ENCODE assay signal across 28 cellular contexts in genomic region chr1:91026320-91026719, GRCh38. TPM values are rescaled to one million over a fixed set of nuclear protein-coding genes. Genes with fewer than 3 reads are reported as not detected.
DNase-seq lines count a peak whose midpoint lies in the region; ATAC-seq, FAIRE-seq and TF ChIP-seq lines count a peak whose summit lies in the region.
"Had no signal": no experiment of that assay in that cellular context is flagged by ENCODE, and none has a peak within 500 bp of the region (broad histone marks: within the 10 kb centered on the region; RNA-seq: fewer than 3 reads in every experiment).

No MANE protein-coding gene starts in this region.

- no peak for TF ChIP-seq CTCF in GM13977 (IDR thresholded peaks at IDR 0.05; ENCODE audit: extremely low read depth, insufficient read depth, missing control alignments)
- no peak for TF ChIP-seq CTCF in WTC11 (IDR thresholded peaks at IDR 0.05)
- no peak for TF ChIP-seq CTCF in kidney (IDR thresholded peaks at IDR 0.05; ENCODE audit: borderline replicate concordance, extremely low read depth, insufficient read depth)

- H3K9ac ChIP-seq in kidney (ENCODE audit: low read length in 2 of 2) = no peak overlapping the region

- H3K4me3 Mint-ChIP-seq in WTC11 = no peak overlapping the region
- H3K4me3 Mint-ChIP-seq: CD14-positive monocyte; natural killer cell treated with Interleukin-12 subunit alpha and Interleukin-12 subunit beta and Interleukin-15 and Interleukin-18, amount 100 ng/mL, for 72 hours; stimulated activated memory B cell treated with anti-CD40 and anti-IgM and Interleukin-4, amounts not matched to agents 10 μg/mL and 1 μg/mL and 100 μg/mL, for 72 hours had no signal

- DNase-seq in COLO668 (lab: John Stamatoyannopoulos, UW; ENCODE audit: unreplicated experiment) (peak; percentile 36), GM13977 (ENCODE audit: low spot score) (peak; percentile 35), WTC11 (ENCODE audit: low spot score) (no peak), medulla oblongata (ENCODE audit: extremely low spot score) (no peak), kidney (no peak), AG08396 (ENCODE audit: low spot score) (no peak)
- DNase-seq: activated CD4-positive, alpha-beta T cell treated with anti-CD3 and anti-CD28 coated beads, Interleukin-2, amount 50 U/mL, for 48 hours; activated T-cell treated with anti-CD3 and anti-CD28 coated beads for 4 hours; adrenal gland; DMS 273 treated with DMSO at 0.1 percent for 48 hours; GDM1; glutamatergic neuron; GOT3; left colon; midbrain; NCI-H2227 treated with DMSO at 0.1 percent for 48 hours; pancreas; testis had no signal

- CTCF ChIA-PET in WTC11 (lab: Charles Lee) = interaction anchor here (1.0 to 2.4 kb wide), 4 partner anchors 12 to 296 kb away, joined by 3 to 7 read pairs (median 4); no protein-coding TSS in a partner anchor

- H3K4me1 Mint-ChIP-seq in WTC11 = peaks cover 12% of the 10 kb centered on the region

- H3K36me3 Mint-ChIP-seq in WTC11 = no peaks in the 10 kb centered on the region
- H3K36me3 Mint-ChIP-seq: CD14-positive monocyte; natural killer cell treated with Interleukin-12 subunit alpha and Interleukin-12 subunit beta and Interleukin-15 and Interleukin-18, amount 100 ng/mL, for 72 hours; stimulated activated memory B cell treated with anti-CD40 and anti-IgM and Interleukin-4, amounts not matched to agents 10 μg/mL and 1 μg/mL and 100 μg/mL, for 72 hours had no signal

- H3K4me1 ChIP-seq in kidney (ENCODE audit: control insufficient read depth in 1 of 2, insufficient read depth in 1 of 2, low read depth in 1 of 2, low read length in 2 of 2) = peaks cover 0 to 5% of the 10 kb centered on the region in 2 donors
- H3K4me1 ChIP-seq: breast epithelium, testis had no signal

- FAIRE-seq in kidney (lab: Jason Lieb, UNC) = no peak
- FAIRE-seq: HTR-8/SVneo, pancreas had no signal

- H3K27ac Mint-ChIP-seq in WTC11 = no peak overlapping the region
- H3K27ac Mint-ChIP-seq: natural killer cell treated with Interleukin-12 subunit alpha and Interleukin-12 subunit beta and Interleukin-15 and Interleukin-18, amount 100 ng/mL, for 72 hours had no signal

- in situ Hi-C loops in GM13977 (cut with MboI; ENCODE audit: low pct_unique_long_range_greater_than_20kb, low sequenced_read_pairs, unreplicated experiment) = no loop called here

- no peaks in the 10 kb centered on the region for H3K9me3 ChIP-seq in kidney (ENCODE audit: control insufficient read depth in 1 of 2, low read length in 2 of 2)
- H3K9me3 ChIP-seq: adrenal gland, breast epithelium, pancreas, SJSA1, testis had no signal

- no peak overlapping the region for H3K4me3 ChIP-seq in kidney (ENCODE audit: low read length in 2 of 2)
- H3K4me3 ChIP-seq: adrenal gland, breast epithelium, coronary artery, pancreas, SJSA1, testis had no signal

- POLR2A ChIA-PET in WTC11 (lab: Charles Lee) = interaction anchor here (0.6 kb wide), 1 partner anchor 73 kb away, joined by 3 read pairs; no protein-coding TSS in a partner anchor

- no peaks in the 10 kb centered on the region for H3K9me3 Mint-ChIP-seq in WTC11
- H3K9me3 Mint-ChIP-seq: CD14-positive monocyte; natural killer cell treated with Interleukin-12 subunit alpha and Interleukin-12 subunit beta and Interleukin-15 and Interleukin-18, amount 100 ng/mL, for 72 hours; stimulated activated memory B cell treated with anti-CD40 and anti-IgM and Interleukin-4, amounts not matched to agents 10 μg/mL and 1 μg/mL and 100 μg/mL, for 72 hours had no signal

- no peaks in the 10 kb centered on the region for H3K36me3 ChIP-seq in kidney (ENCODE audit: control insufficient read depth in 1 of 2, insufficient read depth in 2 of 2, low read length in 2 of 2)
- H3K36me3 ChIP-seq: adrenal gland, breast epithelium, pancreas had no signal

- H3K27me3 Mint-ChIP-seq in WTC11 (ENCODE audit: low read depth) = no peaks in the 10 kb centered on the region

- no peak overlapping the region for H3K27ac ChIP-seq in kidney (ENCODE audit: low read depth in 2 of 2, low read length in 2 of 2)
- H3K27ac ChIP-seq: adrenal gland, breast epithelium, coronary artery, pancreas, SJSA1, testis had no signal

- ATAC-seq in HG02885 (IDR thresholded peaks at IDR 0.05; ENCODE audit: poor library complexity, unreplicated experiment) (peak; percentile 28), WTC11 (no peak), GM18505 (IDR thresholded peaks at IDR 0.05; ENCODE audit: unreplicated experiment) (no peak)
- ATAC-seq: left colon; natural killer cell treated with Interleukin-12 subunit alpha and Interleukin-12 subunit beta and Interleukin-15 and Interleukin-18, amount 100 ng/mL, for 72 hours; Panc1; pancreas; stimulated activated memory B cell treated with anti-CD40 and anti-IgM and Interleukin-4, amounts not matched to agents 10 μg/mL and 1 μg/mL and 100 μg/mL, for 72 hours had no signal

- TF ChIP-seq POLR2A in GM18505 (IDR thresholded peaks at IDR 0.05; ENCODE audit: borderline replicate concordance, extremely low read depth, insufficient read depth, insufficient read length) = no peak

- intact Hi-C loops in kidney (cut with DNase I) = no loop called here

TF ChIP-seq in WTC11, 78 proteins besides CTCF, POLR2A, EP300 and RAD21:
- TF ChIP-seq GABPB1 (CRISPR knock-in tag; IDR thresholded peaks at IDR 0.05) (peak; percentile 73), ETV6 (CRISPR knock-in tag; IDR thresholded peaks at IDR 0.05) (no peak)

RNA-seq across cellular contexts. Expression of gene ZNF644, which starts 4.5 kb away (rescaled TPM):
- total RNA-seq in WTC11 (2021) = 71.4 to 78.1 TPM (median 74.7 TPM) in 3 replicates
- total RNA-seq in kidney = 60.4 TPM
- polyA plus RNA-seq in kidney (ENCODE audit: insufficient read depth, low read depth, low replicate concordance) = 10.5 TPM

Comparison
In these comparisons a context has a peak if more than half of its experiments do, and no peak if none do; other contexts are left out.
1. DNase-seq: peak in COLO668 (single experiment) and GM13977 (single experiment); none in WTC11 (single experiment), medulla oblongata (single experiment), kidney (single experiment) and AG08396 (single experiment).